ENCODE assay signal across 9 cellular contexts in genomic region chr15:82663186-82663600, GRCh38. TPM values are rescaled to one million over a fixed set of nuclear protein-coding genes. Genes with fewer than 3 reads are reported as not detected.
DNase-seq lines count a peak whose midpoint lies in the region; ATAC-seq and TF ChIP-seq lines count a peak whose summit lies in the region.
"Had no signal": no experiment of that assay in that cellular context is flagged by ENCODE, and none has a peak within 500 bp of the region (broad histone marks: within the 10 kb centered on the region; RNA-seq: fewer than 3 reads in every experiment).

No MANE protein-coding gene starts in this region.

- H3K36me3 ChIP-seq in left ventricle myocardium inferior (no peaks in the 10 kb centered on the region), endodermal cell (ENCODE audit: control insufficient read depth, insufficient read depth, low read length) (no peaks in the 10 kb centered on the region), psoas muscle (ENCODE audit: insufficient read depth in 1 of 2, low read depth in 1 of 2) (no peaks in the 10 kb centered on the region)
- H3K36me3 ChIP-seq: BLaER1 treated with 17β-estradiol and CSF1 and Interleukin-3, amounts not matched to agents 10 nM and 100 nM had no signal

- no peaks in the 10 kb centered on the region for H3K4me1 ChIP-seq in left ventricle myocardium inferior
- H3K4me1 ChIP-seq in endodermal cell (ENCODE audit: control insufficient read depth, insufficient read depth, low read length), result no peaks in the 10 kb centered on the region
- no peaks in the 10 kb centered on the region for H3K4me1 ChIP-seq in psoas muscle

- no peak for TF ChIP-seq CTCF in left ventricle myocardium inferior (IDR thresholded peaks at IDR 0.05; ENCODE audit: borderline replicate concordance)
- TF ChIP-seq CTCF in endodermal cell (conservative IDR thresholded peaks at IDR 0.05), result no peak
- TF ChIP-seq CTCF in psoas muscle (IDR thresholded peaks at IDR 0.05), result no peak

- no peaks in the 10 kb centered on the region for H3K9me3 Mint-ChIP-seq in endodermal cell

- H3K27me3 Mint-ChIP-seq in endodermal cell (ENCODE audit: insufficient read depth), result peaks cover 15% of the 10 kb centered on the region

- DNase-seq in Right ventricle myocardium superior, result peak; percentile 55
- no peak for DNase-seq in left ventricle myocardium inferior
- DNase-seq in T-helper 9 cell, result peak; percentile 36
- peak; percentile 93 for DNase-seq in endodermal cell
- DNase-seq in psoas muscle, result peak; percentile 29 to 62
- no peak for DNase-seq in ureter (ENCODE audit: low spot score)

- peaks cover 2% of the 10 kb centered on the region for H3K36me3 Mint-ChIP-seq in endodermal cell (ENCODE audit: low read depth)

- H3K9ac ChIP-seq in endodermal cell (ENCODE audit: extremely low read depth, low read length, poor library complexity, severe bottlenecking), result no peak overlapping the region
- H3K9ac ChIP-seq: BLaER1 treated with 17β-estradiol and CSF1 and Interleukin-3, amounts not matched to agents 10 nM and 100 nM had no signal

- H3K27me3 ChIP-seq in left ventricle myocardium inferior (ENCODE audit: low read depth) (peaks cover 60% of the 10 kb centered on the region), endodermal cell (ENCODE audit: control insufficient read depth, insufficient read depth, low read length, poor library complexity, severe bottlenecking) (peaks cover 16% of the 10 kb centered on the region), psoas muscle (ENCODE audit: insufficient read depth in 3 of 3, low read length in 2 of 3) (peaks cover 0 to 12% (median 0%) of the 10 kb centered on the region in 3 donors)
- H3K27me3 ChIP-seq: BLaER1 treated with 17β-estradiol and CSF1 and Interleukin-3, amounts not matched to agents 10 nM and 100 nM had no signal

- no peaks in the 10 kb centered on the region for H3K9me3 ChIP-seq in left ventricle myocardium inferior (replicated peaks)
- H3K9me3 ChIP-seq in endodermal cell (ENCODE audit: control insufficient read depth, low read length), result no peaks in the 10 kb centered on the region
- no peaks in the 10 kb centered on the region for H3K9me3 ChIP-seq in psoas muscle
- H3K9me3 ChIP-seq: BLaER1 treated with 17β-estradiol and CSF1 and Interleukin-3, amounts not matched to agents 10 nM and 100 nM had no signal

- no peaks in the 10 kb centered on the region for H3K4me1 Mint-ChIP-seq in endodermal cell

- H3K4me3 ChIP-seq in left ventricle myocardium inferior (no peak overlapping the region), endodermal cell (ENCODE audit: low read length) (no peak overlapping the region), psoas muscle (no peak overlapping the region)
- H3K4me3 ChIP-seq: BLaER1 treated with 17β-estradiol and CSF1 and Interleukin-3, amounts not matched to agents 10 nM and 100 nM had no signal

- H3K4me3 Mint-ChIP-seq in endodermal cell, result no peak overlapping the region

- H3K27ac ChIP-seq in left ventricle myocardium inferior (replicated peaks) (no peak overlapping the region), endodermal cell (ENCODE audit: low read depth, low read length) (no peak overlapping the region), psoas muscle (no peak overlapping the region)
- H3K27ac ChIP-seq: BLaER1 treated with 17β-estradiol and CSF1 and Interleukin-3, amounts not matched to agents 10 nM and 100 nM had no signal

- no peak overlapping the region for H3K27ac Mint-ChIP-seq in endodermal cell

- WGBS in endodermal cell (ENCODE audit: insufficient coverage in 1 of 2, insufficient read length in 1 of 2), 2 experiments, result 14 to 15% methylated on average over 2 to 4 of the region's 4 CpGs
- 5 to 11% (median 5%) methylated on average over 3 to 4 of the region's 4 CpGs for WGBS in psoas muscle, 3 donors

- peak; percentile 67 for ATAC-seq in Right ventricle myocardium superior (ENCODE audit: poor library complexity)
- ATAC-seq in psoas muscle, result no peak
- ATAC-seq in HG02759 (IDR thresholded peaks at IDR 0.05; ENCODE audit: unreplicated experiment), result no peak
- no peak for ATAC-seq in HG02973 (IDR thresholded peaks at IDR 0.05; ENCODE audit: unreplicated experiment)

- intact Hi-C loops in Right ventricle myocardium superior (cut with DNase I), result no loop called here
- intact Hi-C loops in left ventricle myocardium inferior (cut with micrococcal nuclease), result no loop called here
- intact Hi-C loops in psoas muscle (cut with DNase I), result no loop called here

RNA-seq across cellular contexts. Expression of gene CPEB1, which starts 16.0 kb away (rescaled TPM):
- total RNA-seq in Right ventricle myocardium superior (1.3 TPM), left ventricle myocardium inferior (1.6 TPM), endodermal cell (1 to 10 TPM; 1.0 to 1.4 TPM), psoas muscle (1 to 10 TPM in 3 of 4 donors, under 1 TPM in 1; 0.59 to 4.6 (median 1.5) TPM), ureter (3.7 TPM)
- 2.8 TPM for polyA plus RNA-seq in endodermal cell (2013, experiment 1 of 2)
- polyA plus RNA-seq in endodermal cell (2013, experiment 2 of 2), result 3.2 TPM
- 1 to 10 TPM in 1 of 3 donors, under 1 TPM in 2; 0.07 to 1.3 (median 0.31) TPM for polyA plus RNA-seq in psoas muscle

RNA-seq across cellular contexts. Expression of gene AP3B2, which starts 46.5 kb away (rescaled TPM):
- total RNA-seq in Right ventricle myocardium superior, result 1.7 TPM
- total RNA-seq in left ventricle myocardium inferior, result 0.80 TPM
- 10 to 100 TPM; 22.4 to 24.4 TPM for total RNA-seq in endodermal cell
- polyA plus RNA-seq in endodermal cell (2013, experiment 1 of 2), result 11.0 TPM
- 9.0 TPM for polyA plus RNA-seq in endodermal cell (2013, experiment 2 of 2)
- 1 to 10 TPM in 1 of 4 donors, under 1 TPM in 3; 0.13 to 2.0 (median 0.36) TPM for total RNA-seq in psoas muscle
- under 1 TPM in 2 of 3 donors, not detected in 1; 0.16 to 0.27 TPM for polyA plus RNA-seq in psoas muscle
- 12.5 TPM for total RNA-seq in ureter

Comparison
In these comparisons a context has a peak if more than half of its experiments do, and no peak if none do; other contexts are left out.
1. DNase-seq: peak in Right ventricle myocardium superior (single experiment), T-helper 9 cell (single experiment), endodermal cell (single experiment) and psoas muscle (2 of 2); none in left ventricle myocardium inferior (single experiment) and ureter (single experiment).